Comparison of ENCODE assay signal across 1 cellular context in the genomic region with DNA sequence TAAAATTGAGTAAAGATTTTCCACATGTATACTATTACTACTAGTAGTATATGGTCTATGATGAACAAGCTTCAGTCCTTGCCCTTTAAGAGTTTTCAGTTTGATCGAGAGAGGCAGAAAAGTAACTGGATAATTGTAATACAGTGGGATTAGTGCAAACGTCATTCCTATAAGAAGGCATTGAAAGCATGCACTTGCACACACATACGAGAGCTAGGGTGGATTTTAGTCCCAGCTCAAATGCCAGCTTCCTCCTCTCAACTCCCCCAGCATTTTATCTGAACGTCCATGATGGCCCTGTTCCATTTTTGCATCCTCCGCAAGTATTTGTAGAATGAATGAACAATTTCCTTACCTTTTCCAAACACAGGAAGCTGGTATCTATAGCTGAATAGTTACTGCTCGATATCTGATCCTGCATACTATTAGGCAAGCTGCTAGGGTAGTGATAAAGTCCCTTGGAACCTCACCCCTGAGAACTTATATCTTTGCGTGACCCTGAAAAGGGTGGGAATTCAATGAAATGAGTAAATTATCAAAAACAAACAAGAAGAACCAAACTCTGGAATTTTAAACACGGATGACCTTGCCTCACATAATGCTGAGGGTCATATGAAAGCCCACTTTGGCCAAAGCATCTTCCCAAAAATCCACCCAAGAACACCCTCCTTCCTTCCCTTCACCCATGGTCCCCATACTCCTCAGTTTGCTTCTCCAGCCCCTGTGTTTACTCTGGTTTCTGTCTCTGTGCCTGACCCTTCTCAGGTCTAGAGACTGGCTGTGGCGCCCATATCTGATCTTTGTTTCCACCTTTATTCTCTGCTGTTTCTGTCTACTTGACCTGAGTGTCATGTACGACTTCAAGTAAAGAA.
TF ChIP-seq lines count a peak whose summit lies in the region.

No MANE protein-coding gene starts in this region.

TF ChIP-seq in K562, 482 proteins besides CTCF, POLR2A, EP300 and RAD21 (continued from another document):
- TF ChIP-seq PML (IDR thresholded peaks at IDR 0.05; ENCODE audit: low read length) (no peak), NFRKB (IDR thresholded peaks at IDR 0.05; ENCODE audit: low read depth) (no peak), STAT5A (IDR thresholded peaks at IDR 0.05; ENCODE audit: borderline replicate concordance, low read length) (no peak), HMG20B (CRISPR knock-in tag; IDR thresholded peaks at IDR 0.05) (no peak), GABPA (tag; conservative IDR thresholded peaks at IDR 0.05; ENCODE audit: low read depth) (peak; percentile 19; the same call in 1 of the 2 replicates), SNIP1 (IDR thresholded peaks at IDR 0.05; ENCODE audit: low read depth) (no peak), ZNF12 (CRISPR knock-in tag; IDR thresholded peaks at IDR 0.05) (no peak), ZNF445 (CRISPR knock-in tag; IDR thresholded peaks at IDR 0.05; ENCODE audit: low read depth) (no peak)
- TF ChIP-seq, protein P1, sequence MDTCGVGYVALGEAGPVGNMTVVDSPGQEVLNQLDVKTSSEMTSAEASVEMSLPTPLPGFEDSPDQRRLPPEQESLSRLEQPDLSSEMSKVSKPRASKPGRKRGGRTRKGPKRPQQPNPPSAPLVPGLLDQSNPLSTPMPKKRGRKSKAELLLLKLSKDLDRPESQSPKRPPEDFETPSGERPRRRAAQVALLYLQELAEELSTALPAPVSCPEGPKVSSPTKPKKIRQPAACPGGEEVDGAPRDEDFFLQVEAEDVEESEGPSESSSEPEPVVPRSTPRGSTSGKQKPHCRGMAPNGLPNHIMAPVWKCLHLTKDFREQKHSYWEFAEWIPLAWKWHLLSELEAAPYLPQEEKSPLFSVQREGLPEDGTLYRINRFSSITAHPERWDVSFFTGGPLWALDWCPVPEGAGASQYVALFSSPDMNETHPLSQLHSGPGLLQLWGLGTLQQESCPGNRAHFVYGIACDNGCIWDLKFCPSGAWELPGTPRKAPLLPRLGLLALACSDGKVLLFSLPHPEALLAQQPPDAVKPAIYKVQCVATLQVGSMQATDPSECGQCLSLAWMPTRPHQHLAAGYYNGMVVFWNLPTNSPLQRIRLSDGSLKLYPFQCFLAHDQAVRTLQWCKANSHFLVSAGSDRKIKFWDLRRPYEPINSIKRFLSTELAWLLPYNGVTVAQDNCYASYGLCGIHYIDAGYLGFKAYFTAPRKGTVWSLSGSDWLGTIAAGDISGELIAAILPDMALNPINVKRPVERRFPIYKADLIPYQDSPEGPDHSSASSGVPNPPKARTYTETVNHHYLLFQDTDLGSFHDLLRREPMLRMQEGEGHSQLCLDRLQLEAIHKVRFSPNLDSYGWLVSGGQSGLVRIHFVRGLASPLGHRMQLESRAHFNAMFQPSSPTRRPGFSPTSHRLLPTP (IDR thresholded peaks at IDR 0.05; ENCODE audit: borderline replicate concordance, extremely low read depth, insufficient read length) = no peak
